ENCODE assay signal across 18 cellular contexts in the genomic region with DNA sequence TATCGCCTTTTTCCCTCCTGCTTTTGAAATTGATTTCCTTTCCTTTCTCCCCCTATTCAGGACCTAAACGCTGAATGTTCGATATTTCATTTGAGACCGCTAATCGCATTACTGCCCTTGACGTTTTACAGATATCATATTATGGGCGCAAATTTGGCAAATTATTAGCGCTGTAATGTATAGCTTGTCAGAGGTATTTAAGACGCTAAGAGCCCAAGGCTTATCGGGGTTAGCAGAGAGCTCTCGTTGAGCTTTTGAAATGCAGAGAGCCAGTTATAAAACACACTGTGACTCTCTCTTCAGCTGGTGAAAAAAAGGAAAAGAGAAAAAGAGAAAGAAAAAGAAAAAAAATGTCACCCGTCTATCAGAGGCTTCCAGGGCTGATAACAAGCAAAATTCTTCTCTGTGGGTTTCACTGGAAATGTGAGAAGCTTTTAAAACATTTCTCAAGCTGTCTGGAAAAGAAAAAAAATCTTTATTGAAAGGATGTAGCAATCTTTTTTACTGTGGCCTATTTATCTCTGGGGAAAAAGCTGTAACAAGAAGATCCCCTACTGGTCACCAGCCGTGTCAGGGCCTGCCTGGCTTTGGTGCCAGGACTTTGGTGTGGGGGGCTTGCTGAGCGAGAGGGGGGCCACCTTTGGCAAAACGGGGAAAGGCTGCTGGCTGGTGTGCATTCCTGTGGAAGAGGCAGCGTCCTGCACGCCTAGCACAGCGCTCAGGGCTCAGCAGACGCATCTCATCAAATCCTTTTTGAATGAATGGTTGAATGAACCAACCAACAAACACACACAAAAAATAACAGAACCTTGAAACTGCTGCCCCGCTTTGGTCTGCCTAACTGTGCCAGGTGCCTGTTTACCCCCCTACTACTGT.
DNase-seq lines count a peak whose midpoint lies in the region; ATAC-seq and TF ChIP-seq lines count a peak whose summit lies in the region.
"Had no signal": no experiment of that assay in that cellular context is flagged by ENCODE, and none has a peak within 500 bp of the region (broad histone marks: within the 10 kb centered on the region; RNA-seq: fewer than 3 reads in every experiment).

No MANE protein-coding gene starts in this region.

- ATAC-seq in natural killer cell (no peak), HG03139 (IDR thresholded peaks at IDR 0.05; ENCODE audit: unreplicated experiment) (no peak)
- ATAC-seq: left ventricle myocardium superior; stimulated activated memory B cell treated with anti-CD40 and anti-IgM and Interleukin-4, amounts not matched to agents 10 μg/mL and 1 μg/mL and 100 μg/mL, for 72 hours had no signal

- no peaks in the 10 kb centered on the region for H3K9me3 Mint-ChIP-seq in natural killer cell
- H3K9me3 Mint-ChIP-seq: stimulated activated memory B cell treated with anti-CD40 and anti-IgM and Interleukin-4, amounts not matched to agents 10 μg/mL and 1 μg/mL and 100 μg/mL, for 72 hours; type B pancreatic cell had no signal

- no peak for TF ChIP-seq CTCF in natural killer cell (IDR thresholded peaks at IDR 0.05)

- no peak overlapping the region for H3K27ac Mint-ChIP-seq in natural killer cell
- H3K27ac Mint-ChIP-seq: progenitor cell of endocrine pancreas; stimulated activated memory B cell treated with anti-CD40 and anti-IgM and Interleukin-4, amounts not matched to agents 10 μg/mL and 1 μg/mL and 100 μg/mL, for 72 hours; type B pancreatic cell had no signal

- DNase-seq in NCI-H2171 treated with DMSO at 0.1 percent for 48 hours (lab: John Stamatoyannopoulos, UW) (peak; percentile 22), NCI-H2171 (lab: John Stamatoyannopoulos, UW) (no peak), amniotic epithelial cell (ENCODE audit: low read depth) (peak; percentile 26), retina (peak; percentile 67), KG1 (lab: John Stamatoyannopoulos, UW) (no peak), natural killer cell (no peak)
- DNase-seq: 8988T; activated gamma-delta T cell; left ventricle myocardium superior; RPMI8226; stimulated activated CD4-positive, alpha-beta T cell treated with anti-CD3 and anti-CD28 coated beads, Interleukin-12 subunit alpha, Interleukin-12 subunit beta, amount 100 ng/mL, for 4 hours had no signal

- H3K4me3 ChIP-seq in iPS-11a (ENCODE audit: low read depth, low read length), result peak overlapping the region; percentile 17
- H3K4me3 ChIP-seq: ascending aorta, BLaER1 had no signal

- H3K36me3 Mint-ChIP-seq in natural killer cell, result no peaks in the 10 kb centered on the region
- H3K36me3 Mint-ChIP-seq: stimulated activated memory B cell treated with anti-CD40 and anti-IgM and Interleukin-4, amounts not matched to agents 10 μg/mL and 1 μg/mL and 100 μg/mL, for 72 hours; type B pancreatic cell had no signal

- no peaks in the 10 kb centered on the region for H3K27me3 Mint-ChIP-seq in natural killer cell (ENCODE audit: low read depth in 2 of 2)
- H3K27me3 Mint-ChIP-seq: stimulated activated memory B cell treated with anti-CD40 and anti-IgM and Interleukin-4, amounts not matched to agents 10 μg/mL and 1 μg/mL and 100 μg/mL, for 72 hours had no signal

- H3K4me1 Mint-ChIP-seq in natural killer cell, result peaks cover under 1% of the 10 kb centered on the region in 2 donors
- H3K4me1 Mint-ChIP-seq: stimulated activated memory B cell treated with anti-CD40 and anti-IgM and Interleukin-4, amounts not matched to agents 10 μg/mL and 1 μg/mL and 100 μg/mL, for 72 hours had no signal

- intact Hi-C loops in natural killer cell (cut with micrococcal nuclease), result no loop called here

- no peak overlapping the region for H3K4me3 Mint-ChIP-seq in natural killer cell
- H3K4me3 Mint-ChIP-seq: stimulated activated memory B cell treated with anti-CD40 and anti-IgM and Interleukin-4, amounts not matched to agents 10 μg/mL and 1 μg/mL and 100 μg/mL, for 72 hours; type B pancreatic cell had no signal

Comparison
In these comparisons a context has a peak if more than half of its experiments do, and no peak if none do; other contexts are left out.
1. DNase-seq: peak in NCI-H2171 treated with DMSO at 0.1 percent for 48 hours (single experiment), amniotic epithelial cell (single experiment) and retina (single experiment); none in NCI-H2171 (single experiment), KG1 (single experiment) and natural killer cell (single experiment).